Comparison of ENCODE assay signal across 27 cellular contexts in the genomic region with DNA sequence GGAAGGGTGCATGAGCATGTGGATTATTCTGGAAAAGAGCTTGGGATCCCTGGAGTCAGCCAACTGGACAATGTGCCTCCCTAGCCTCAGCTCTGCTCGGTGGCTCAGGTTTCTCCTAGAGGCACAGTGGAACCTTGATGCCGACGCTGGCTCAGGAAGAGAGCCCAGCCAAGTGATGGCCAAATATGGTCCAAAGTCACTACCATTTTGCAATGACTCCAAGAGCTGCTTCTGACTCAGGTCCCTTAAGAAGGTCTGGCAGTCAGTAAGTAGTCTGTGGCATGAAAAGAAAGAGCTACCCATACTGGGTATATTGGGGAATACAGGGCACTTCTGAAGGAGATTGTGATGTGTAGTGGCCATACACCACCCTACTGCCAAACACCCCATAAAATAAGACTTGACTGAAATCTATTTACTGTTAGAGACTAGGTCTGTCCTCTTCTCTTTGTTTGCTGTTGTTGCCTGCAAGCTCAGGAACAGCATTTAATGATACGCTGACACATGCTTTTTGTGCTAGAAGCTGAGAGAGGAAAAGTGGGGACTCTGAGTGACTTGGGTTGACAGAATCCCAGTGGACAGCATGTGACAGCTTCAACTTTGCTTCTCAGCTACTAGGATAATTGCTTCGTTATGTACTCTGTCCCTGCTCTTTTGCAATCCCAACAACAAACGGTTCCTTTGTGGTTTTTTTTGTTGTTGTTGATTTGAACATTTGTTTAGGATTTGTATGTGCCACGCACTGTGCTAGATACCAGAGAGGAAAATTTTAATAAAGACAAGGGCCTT. TPM values are rescaled to one million over a fixed set of nuclear protein-coding genes. Genes with fewer than 3 reads are reported as not detected.
DNase-seq lines count a peak whose midpoint lies in the region; ATAC-seq, FAIRE-seq and TF ChIP-seq lines count a peak whose summit lies in the region.
"Had no signal": no experiment of that assay in that cellular context is flagged by ENCODE, and none has a peak within 500 bp of the region (broad histone marks: within the 10 kb centered on the region; RNA-seq: fewer than 3 reads in every experiment).

No MANE protein-coding gene starts in this region.

- TF ChIP-seq CTCF in AG10803 (conservative IDR thresholded peaks at IDR 0.05; ENCODE audit: low read length) (no peak), H1 (IDR thresholded peaks at IDR 0.05; ENCODE audit: control extremely low read depth in 1 of 3, insufficient read depth in 1 of 3, low read depth in 1 of 3, low read length in 3 of 3) (no peak), neutrophil (IDR thresholded peaks at IDR 0.05) (no peak)

- no peak overlapping the region for H2BK15ac ChIP-seq in H1 (ENCODE audit: low read length)

- TF ChIP-seq EP300 in H1 (IDR thresholded peaks at IDR 0.05; ENCODE audit: borderline replicate concordance in 1 of 2, low read depth in 2 of 2, low read length in 2 of 2) = no peak

- H3K4ac ChIP-seq in H1 (replicated peaks; ENCODE audit: insufficient read length, low read depth, low read length) = peak overlapping the region; percentile 60

- H3K79me1 ChIP-seq in H1 (ENCODE audit: low read depth, low read length) = no peaks in the 10 kb centered on the region

- no peak for ATAC-seq in HG02798 (IDR thresholded peaks at IDR 0.05; ENCODE audit: poor library complexity, unreplicated experiment)
- ATAC-seq: activated naive CD8-positive, alpha-beta T cell treated with anti-CD3 and anti-CD28 coated beads, Interleukin-2, amount 50 U/mL, for 24 hours; CD8-positive, alpha-beta T cell; lower lobe of right lung; stimulated activated naive B cell treated with anti-CD40 and anti-IgM and Interleukin-4, amounts not matched to agents 10 μg/mL and 1 μg/mL and 100 μg/mL, for 72 hours; WTC11 had no signal

- H2AFZ ChIP-seq in H1 (ENCODE audit: low read length) = peak overlapping the region; percentile 51; the same call in 1 of the 2 replicates

- H4K5ac ChIP-seq in H1 (ENCODE audit: insufficient read length, low read depth, low read length) = no peak overlapping the region

- H2BK20ac ChIP-seq in H1 (ENCODE audit: low read length) = no peak overlapping the region

- TF ChIP-seq POLR2A in H1 (IDR thresholded peaks at IDR 0.05; ENCODE audit: control extremely low read depth in 1 of 2, low read depth in 2 of 2, low read length in 2 of 2) = no peak

- TF ChIP-seq RAD21 in H1 (IDR thresholded peaks at IDR 0.05 in 1 of 2, conservative IDR thresholded peaks at IDR 0.05 in 1 of 2; ENCODE audit: low read depth in 2 of 2, low read length in 2 of 2) = no peak

- H3K4me3 ChIP-seq in AG10803 (ENCODE audit: low read length) (no peak overlapping the region), H1 (ENCODE audit: extremely low read depth in 1 of 4, insufficient read depth in 2 of 4, low read depth in 3 of 4, low read length in 4 of 4) (no peak overlapping the region), neutrophil (ENCODE audit: low read depth in 1 of 2, low read length in 1 of 2) (no peak overlapping the region)
- H3K4me3 ChIP-seq: lower lobe of right lung, MG63, ovary, Peyer's patch had no signal

- no peaks in the 10 kb centered on the region for H3K4me1 ChIP-seq in H1 (replicated peaks in 1 of 4; ENCODE audit: control insufficient read depth in 3 of 4, insufficient read depth in 4 of 4, low read length in 3 of 4)
- peaks cover 12 to 18% of the 10 kb centered on the region in 2 experiments for H3K4me1 ChIP-seq in neutrophil (ENCODE audit: control insufficient read depth in 1 of 2, insufficient read depth in 1 of 2, low read depth in 1 of 2, low read length in 1 of 2)
- H3K4me1 ChIP-seq: lower lobe of right lung, Peyer's patch had no signal

- no peaks in the 10 kb centered on the region for H3K23me2 ChIP-seq in H1 (ENCODE audit: low read depth, low read length)

- no peak overlapping the region for H2AK5ac ChIP-seq in H1 (ENCODE audit: low read depth, low read length)

- H3K18ac ChIP-seq in H1 (ENCODE audit: extremely low read depth, low read length) = no peak overlapping the region

- 92% methylated on average over 7 of the region's 7 CpGs; no CpG with 5 or more reads in 1 of the 2 experiments for WGBS in H1 (ENCODE audit: extremely low coverage in 1 of 2, insufficient coverage in 1 of 2, insufficient read length in 1 of 2, insufficient replicate concordance in 2 of 2, low coverage in 1 of 2, low lambda C conversion rate in 2 of 2, missing lambda C conversion rate in 1 of 2), 2 experiments

- no peak overlapping the region for H3K27ac ChIP-seq in H1 (ENCODE audit: low read depth, low read length)
- H3K27ac ChIP-seq in neutrophil = peak overlapping the region; percentile 16
- H3K27ac ChIP-seq: lower lobe of right lung, ovary, Peyer's patch had no signal

- H3K9me3 ChIP-seq in H1 (ENCODE audit: insufficient read depth in 2 of 2, low read depth in 1 of 2, low read length in 1 of 2) = no peaks in the 10 kb centered on the region; a peak in 1 of 4 replicates
- no peaks in the 10 kb centered on the region for H3K9me3 ChIP-seq in neutrophil
- H3K9me3 ChIP-seq: lower lobe of right lung, MG63, ovary, Peyer's patch, SK-N-SH had no signal

- H3K79me2 ChIP-seq in H1 (ENCODE audit: control insufficient read depth in 1 of 2, insufficient read depth in 2 of 2, low read length in 2 of 2) = no peaks in the 10 kb centered on the region

- H4K20me1 ChIP-seq in H1 (replicated peaks in 1 of 2; ENCODE audit: control insufficient read depth in 1 of 2, insufficient read depth in 2 of 2, low read length in 2 of 2) = no peaks in the 10 kb centered on the region

- no peak overlapping the region for H3K23ac ChIP-seq in H1 (ENCODE audit: insufficient read length)

- H3K36me3 ChIP-seq in H1 (ENCODE audit: control insufficient read depth in 2 of 4, insufficient read depth in 4 of 4, low read length in 3 of 4) (no peaks in the 10 kb centered on the region), neutrophil (no peaks in the 10 kb centered on the region)
- H3K36me3 ChIP-seq: lower lobe of right lung, MG63, ovary, Peyer's patch had no signal

- no peak overlapping the region for H4K8ac ChIP-seq in H1 (ENCODE audit: extremely low read depth, insufficient read depth, low read length)

- H2BK12ac ChIP-seq in H1 (ENCODE audit: low read depth, low read length) = no peak overlapping the region

- no peak overlapping the region for H3K4me2 ChIP-seq in H1 (ENCODE audit: insufficient read depth in 1 of 2, low read depth in 2 of 2, low read length in 2 of 2)
- H3K4me2 ChIP-seq: SK-N-SH had no signal

- POLR2A ChIA-PET in H1 (lab: Charles Lee; ENCODE audit: partially characterized antibody) = interaction anchor here (0.6 to 0.7 kb wide), 2 partner anchors 10 to 32 kb away, joined by 3 read pairs; no protein-coding TSS in a partner anchor

- CTCF ChIA-PET in H1 (lab: Charles Lee; ENCODE audit: partially characterized antibody) = interaction anchor here (0.6 to 1.0 kb wide), 4 partner anchors 10 to 123 kb away, joined by 3 read pairs; a partner anchor contains a TSS

- H2BK120ac ChIP-seq in H1 (replicated peaks; ENCODE audit: low read depth, low read length) = no peak overlapping the region

- H2BK5ac ChIP-seq in H1 (ENCODE audit: low read depth, low read length) = no peak overlapping the region

- H3K14ac ChIP-seq in H1 (ENCODE audit: insufficient read length) = no peak overlapping the region

- H3K9ac ChIP-seq in H1 (replicated peaks in 1 of 4; ENCODE audit: extremely low read depth in 1 of 4, low read depth in 3 of 4, low read length in 3 of 4) = no peak overlapping the region
- H3K9ac ChIP-seq: SK-N-SH had no signal

- H4K91ac ChIP-seq in H1 (replicated peaks; ENCODE audit: insufficient read length, low read length) = no peak overlapping the region

- DNase-seq in AG10803 (ENCODE audit: low read depth) (peak; percentile 25), M059J (ENCODE audit: low read depth) (peak; percentile 33), H1 (ENCODE audit: low read depth in 1 of 2, low spot score in 2 of 2) (no peak), NOMO-1 treated with dmso at 0.1 percent for 144 hours (lab: John Stamatoyannopoulos, UW; ENCODE audit: unreplicated experiment) (no peak), cerebellar nuclear complex (lab: John Stamatoyannopoulos, UW) (no peak)
- DNase-seq in stimulated activated CD4-positive, alpha-beta T cell treated with anti-CD3 and anti-CD28 coated beads, Interleukin-15, amount 100 ng/mL, for 24 hours = no peak
- DNase-seq: activated CD4-positive, alpha-beta T cell treated with anti-CD3 and anti-CD28 coated beads, Interleukin-2, amount 50 U/mL, for 48 hours; activated effector memory CD4-positive, alpha-beta T cell treated with anti-CD3 and anti-CD28 coated beads, Interleukin-2, amount 50 U/mL, for 16 hours; activated naive CD8-positive, alpha-beta T cell treated with anti-CD3 and anti-CD28 coated beads, Interleukin-2, amount 50 U/mL, for 24 hours; CD8-positive, alpha-beta T cell; DMS53; HCEC 1CT; islet precursor cell; lower lobe of right lung; MG63; NCI-H1694; NCI-H2171 treated with DMSO at 0.1 percent for 48 hours; ovary; Peyer's patch; SK-N-SH; stimulated activated CD4-positive, alpha-beta T cell treated with anti-CD3 and anti-CD28 coated beads, Interleukin-1b, Interleukin-23, amount 100 ng/mL, for 48 hours; stimulated activated naive B cell treated with anti-CD40 and anti-IgM and Interleukin-4, amounts not matched to agents 10 μg/mL and 1 μg/mL and 100 μg/mL, for 72 hours had no signal

- H3K27me3 ChIP-seq in H1 (replicated peaks in 1 of 4; ENCODE audit: control insufficient read depth in 3 of 4, extremely low read depth in 1 of 4, insufficient read depth in 3 of 4, low read length in 3 of 4) (no peaks in the 10 kb centered on the region), neutrophil (no peaks in the 10 kb centered on the region)
- H3K27me3 ChIP-seq: MG63, ovary, Peyer's patch had no signal

- no peak for FAIRE-seq in H1 (lab: Jason Lieb, UNC)
- FAIRE-seq: colon, GM12891 had no signal

- no peak overlapping the region for H3K56ac ChIP-seq in H1 (replicated peaks; ENCODE audit: insufficient read length, low read depth, low read length)

TF ChIP-seq in H1, 55 proteins besides CTCF, POLR2A, EP300 and RAD21 (continues in another document):
- TF ChIP-seq, protein P1, sequence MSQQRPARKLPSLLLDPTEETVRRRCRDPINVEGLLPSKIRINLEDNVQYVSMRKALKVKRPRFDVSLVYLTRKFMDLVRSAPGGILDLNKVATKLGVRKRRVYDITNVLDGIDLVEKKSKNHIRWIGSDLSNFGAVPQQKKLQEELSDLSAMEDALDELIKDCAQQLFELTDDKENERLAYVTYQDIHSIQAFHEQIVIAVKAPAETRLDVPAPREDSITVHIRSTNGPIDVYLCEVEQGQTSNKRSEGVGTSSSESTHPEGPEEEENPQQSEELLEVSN (IDR thresholded peaks at IDR 0.05) = no peak

RNA-seq across cellular contexts. Expression of a gene that starts 30.3 kb away (rescaled TPM):
- total RNA-seq in M059J (2014; rRNA removed; shearing (Covaris generic)) = 21.0 and 27.6 TPM in 2 replicates
- total RNA-seq in H1 (2021; fragmentation: NEBNext Ultra II Directional; extraction: Animal tissue kit (Norgen Biotek cat#: 25700)) = 8.5 and 9.0 TPM in 2 replicates
- polyA plus RNA-seq in H1 (2011; rRNA removed) = 0.69 and 1.1 TPM in 2 replicates
- polyA plus RNA-seq in H1 (2011; cell fraction: cytosol; rRNA removed) = 1.5 TPM
- 1.6 TPM for polyA plus RNA-seq in H1 (2011; cell fraction: nucleus; rRNA removed)
- polyA plus RNA-seq in H1 (2012, experiment 1 of 2) = 0.96 to 2.4 TPM (median 1.3 TPM) in 4 replicates
- 0.37 TPM for polyA plus RNA-seq in H1 (2012, experiment 2 of 2)
- polyA plus RNA-seq in H1 (2013, experiment 1 of 2) = 8.2 TPM
- 7.9 TPM for polyA plus RNA-seq in H1 (2013, experiment 2 of 2)
- polyA minus RNA-seq in H1 (2011; rRNA and poly(A)+ RNA removed) = 1.4 and 2.1 TPM in 2 replicates
- 2.7 TPM for polyA minus RNA-seq in H1 (2011; cell fraction: cytosol; rRNA and poly(A)+ RNA removed)
- 9.7 TPM for polyA minus RNA-seq in H1 (2011; cell fraction: nucleus; rRNA and poly(A)+ RNA removed)

Comparison
In these comparisons a context has a peak if more than half of its experiments do, and no peak if none do; other contexts are left out.
1. DNase-seq: peak in AG10803 (single experiment) and M059J (single experiment); none in H1 (0 of 2), NOMO-1 treated with dmso at 0.1 percent for 144 hours (single experiment), stimulated activated CD4-positive, alpha-beta T cell treated with anti-CD3 and anti-CD28 coated beads, Interleukin-15, amount 100 ng/mL, for 24 hours (single experiment) and cerebellar nuclear complex (0 of 2).